16 cellular contexts compared by ENCODE assay signal in the genomic region with DNA sequence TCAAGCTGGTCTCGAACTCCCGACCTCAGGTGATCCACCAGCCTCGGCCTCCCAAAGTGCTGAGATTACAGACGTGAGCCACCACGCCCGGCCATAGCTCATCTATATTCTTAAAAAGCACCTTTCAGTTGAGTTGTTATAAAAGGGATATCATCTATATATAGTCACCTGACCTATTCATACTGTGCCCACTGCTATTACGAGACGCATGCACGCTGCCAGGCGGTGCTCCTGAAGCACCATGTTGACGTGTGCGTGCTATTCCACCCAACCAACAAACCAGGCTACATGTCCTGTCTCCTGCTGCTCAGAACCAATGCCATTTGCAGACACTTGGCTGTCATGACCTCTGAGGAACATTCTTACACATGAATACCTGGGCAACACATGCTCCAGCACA. TPM values are rescaled to one million over a fixed set of nuclear protein-coding genes. Genes with fewer than 3 reads are reported as not detected.
DNase-seq lines count a peak whose midpoint lies in the region; TF ChIP-seq lines count a peak whose summit lies in the region.
"Had no signal": no experiment of that assay in that cellular context is flagged by ENCODE, and none has a peak within 500 bp of the region (broad histone marks: within the 10 kb centered on the region; RNA-seq: fewer than 3 reads in every experiment).

No MANE protein-coding gene starts in this region.

- H3K27ac Mint-ChIP-seq in HFFc6: peak overlapping the region; percentile 46
- H3K27ac Mint-ChIP-seq in neural crest cell (ENCODE audit: unreplicated experiment): peak overlapping the region; percentile 31
- no peak overlapping the region for H3K27ac Mint-ChIP-seq in activated T-helper 2 cell treated with anti-CD3 and anti-CD28 coated beads, Interferon-gamma antibody, Interleukin-2, Interleukin-4, amounts not matched to agents 10 μg/mL and 5 μg/mL and 100 μg/mL, durations not matched to agents 14 hours and 24 hours and 36 hours
- no peak overlapping the region for H3K27ac Mint-ChIP-seq in glutamatergic neuron (ENCODE audit: unreplicated experiment)
- H3K27ac Mint-ChIP-seq: CD4-positive, alpha-beta T cell had no signal

- H3K36me3 Mint-ChIP-seq in HFFc6 (ENCODE audit: low read depth) (no peaks in the 10 kb centered on the region), neural crest cell (ENCODE audit: low read depth) (peaks cover 3% of the 10 kb centered on the region), glutamatergic neuron (ENCODE audit: unreplicated experiment) (no peaks in the 10 kb centered on the region)
- no peaks in the 10 kb centered on the region for H3K36me3 Mint-ChIP-seq in activated T-helper 2 cell treated with anti-CD3 and anti-CD28 coated beads, Interferon-gamma antibody, Interleukin-2, Interleukin-4, amounts not matched to agents 10 μg/mL and 5 μg/mL and 100 μg/mL, durations not matched to agents 14 hours and 24 hours and 36 hours (ENCODE audit: low read depth)

- H3K27ac ChIP-seq in VCaP: 0 out of 2 replicates have a peak overlapping the region, but pooled peaks have one; percentile 42
- H3K27ac ChIP-seq in tibial artery: peak overlapping the region; percentile 67 to 77

- no peak for TF ChIP-seq CTCF in HFFc6 (IDR thresholded peaks at IDR 0.05)
- no peak for TF ChIP-seq CTCF in VCaP (conservative IDR thresholded peaks at IDR 0.05)
- TF ChIP-seq CTCF in neural crest cell (conservative IDR thresholded peaks at IDR 0.05): no peak
- no peak for TF ChIP-seq CTCF in tibial artery (IDR thresholded peaks at IDR 0.05)
- no peak for TF ChIP-seq CTCF in glutamatergic neuron (IDR thresholded peaks at IDR 0.05; ENCODE audit: partially characterized antibody, unreplicated experiment)

- peaks cover 0 to 95% (median 72%) of the 10 kb centered on the region in 4 donors for H3K4me1 ChIP-seq in tibial artery

- no peak overlapping the region for H3K4me3 ChIP-seq in tibial artery
- H3K4me3 ChIP-seq: K562 had no signal

- H3K4me1 Mint-ChIP-seq in HFFc6 (ENCODE audit: low read depth) (peaks cover 57% of the 10 kb centered on the region), neural crest cell (peaks cover 24% of the 10 kb centered on the region), glutamatergic neuron (ENCODE audit: low read depth, unreplicated experiment) (peaks cover 28% of the 10 kb centered on the region)
- no peaks in the 10 kb centered on the region for H3K4me1 Mint-ChIP-seq in activated T-helper 2 cell treated with anti-CD3 and anti-CD28 coated beads, Interferon-gamma antibody, Interleukin-2, Interleukin-4, amounts not matched to agents 10 μg/mL and 5 μg/mL and 100 μg/mL, durations not matched to agents 14 hours and 24 hours and 36 hours (ENCODE audit: low read depth)

- 0 out of 2 replicates have a peak overlapping the region, but pooled peaks have one; percentile 73 for H3K4me3 Mint-ChIP-seq in HFFc6
- H3K4me3 Mint-ChIP-seq in neural crest cell: no peak overlapping the region
- no peak overlapping the region for H3K4me3 Mint-ChIP-seq in activated T-helper 2 cell treated with anti-CD3 and anti-CD28 coated beads, Interferon-gamma antibody, Interleukin-2, Interleukin-4, amounts not matched to agents 10 μg/mL and 5 μg/mL and 100 μg/mL, durations not matched to agents 14 hours and 24 hours and 36 hours (ENCODE audit: low read depth)
- no peak overlapping the region for H3K4me3 Mint-ChIP-seq in glutamatergic neuron (ENCODE audit: unreplicated experiment)
- H3K4me3 Mint-ChIP-seq: CD4-positive, alpha-beta T cell had no signal

- H3K9me3 ChIP-seq in tibial artery: no peaks in the 10 kb centered on the region

- peaks cover 0 to 8% (median 0%) of the 10 kb centered on the region in 3 donors for H3K36me3 ChIP-seq in tibial artery

- H3K9me3 Mint-ChIP-seq in HFFc6 (no peaks in the 10 kb centered on the region), neural crest cell (no peaks in the 10 kb centered on the region), glutamatergic neuron (ENCODE audit: unreplicated experiment) (peaks cover 15% of the 10 kb centered on the region)
- no peaks in the 10 kb centered on the region for H3K9me3 Mint-ChIP-seq in activated T-helper 2 cell treated with anti-CD3 and anti-CD28 coated beads, Interferon-gamma antibody, Interleukin-2, Interleukin-4, amounts not matched to agents 10 μg/mL and 5 μg/mL and 100 μg/mL, durations not matched to agents 14 hours and 24 hours and 36 hours
- H3K9me3 Mint-ChIP-seq: CD4-positive, alpha-beta T cell had no signal

- H3K27me3 Mint-ChIP-seq in HFFc6 (ENCODE audit: insufficient read depth) (peaks cover 7% of the 10 kb centered on the region), neural crest cell (ENCODE audit: low read depth) (no peaks in the 10 kb centered on the region), glutamatergic neuron (ENCODE audit: unreplicated experiment) (peaks cover 12% of the 10 kb centered on the region)
- H3K27me3 Mint-ChIP-seq in activated T-helper 2 cell treated with anti-CD3 and anti-CD28 coated beads, Interferon-gamma antibody, Interleukin-2, Interleukin-4, amounts not matched to agents 10 μg/mL and 5 μg/mL and 100 μg/mL, durations not matched to agents 14 hours and 24 hours and 36 hours (ENCODE audit: low read depth): no peaks in the 10 kb centered on the region
- H3K27me3 Mint-ChIP-seq: CD4-positive, alpha-beta T cell had no signal

- DNase-seq in HFFc6 (no peak), neural crest cell (ENCODE audit: low read depth, low spot score) (no peak), tibial artery (no peak), glutamatergic neuron (no peak), GM19238 (ENCODE audit: insufficient read length, low spot score) (no peak)
- DNase-seq in activated T-helper 2 cell treated with anti-CD3 and anti-CD28 coated beads, Interferon-gamma antibody, Interleukin-2, Interleukin-4, amounts not matched to agents 10 μg/mL and 5 μg/mL and 100 μg/mL, durations not matched to agents 14 hours and 24 hours and 36 hours (ENCODE audit: low spot score): no peak
- DNase-seq: AML-193; Calu3; CD4-positive, alpha-beta T cell; GOT3; NCI-H1436 treated with DMSO at 0.1 percent for 48 hours; NCI-H2081; NCI-H2227 treated with DMSO at 0.1 percent for 48 hours; NCI-H526 had no signal

- intact Hi-C loops in tibial artery (cut with DNase I; ENCODE audit: low total_unique reads): no loop called here
- intact Hi-C loops in activated T-helper 2 cell treated with anti-CD3 and anti-CD28 coated beads, Interferon-gamma antibody, Interleukin-2, Interleukin-4, amounts not matched to agents 10 μg/mL and 5 μg/mL and 100 μg/mL, durations not matched to agents 14 hours and 24 hours and 36 hours (cut with micrococcal nuclease): no loop called here

- H3K27me3 ChIP-seq in tibial artery: no peaks in the 10 kb centered on the region

RNA-seq across cellular contexts. Expression of gene CYFIP1, which starts 17.6 kb away (rescaled TPM):
- total RNA-seq in HFFc6 (2021; fragmentation: NEBNext Ultra II Directional; extraction: Animal tissue kit (Norgen Biotek cat#: 25700)): 100 to 1,000 TPM; 122 to 142 (median 131) TPM
- 115 and 116 TPM in 2 replicates for total RNA-seq in neural crest cell
- 52.7 and 53.1 TPM in 2 replicates for total RNA-seq in activated T-helper 2 cell treated with anti-CD3 and anti-CD28 coated beads, Interferon-gamma antibody, Interleukin-2, Interleukin-4, amounts not matched to agents 10 μg/mL and 5 μg/mL and 100 μg/mL, durations not matched to agents 14 hours and 24 hours and 36 hours
- 143 TPM for total RNA-seq in glutamatergic neuron (ENCODE audit: unreplicated experiment)

Comparison
In these comparisons a context has a peak if more than half of its experiments do, and no peak if none do; other contexts are left out.
1. H3K27ac Mint-ChIP-seq: peak in HFFc6 (single experiment) and neural crest cell (single experiment); none in activated T-helper 2 cell treated with anti-CD3 and anti-CD28 coated beads, Interferon-gamma antibody, Interleukin-2, Interleukin-4, amounts not matched to agents 10 μg/mL and 5 μg/mL and 100 μg/mL, durations not matched to agents 14 hours and 24 hours and 36 hours (single experiment) and glutamatergic neuron (single experiment).